1 cellular context compared by ENCODE assay signal in genomic region chr10:77893386-77893785, GRCh38.
TF ChIP-seq lines count a peak whose summit lies in the region.

No MANE protein-coding gene starts in this region.

TF ChIP-seq in SK-N-SH, 30 proteins besides CTCF, POLR2A, EP300 and RAD21:
- TF ChIP-seq NRF1 (IDR thresholded peaks at IDR 0.05; ENCODE audit: low read depth, low read length) (no peak), POLR2AphosphoS5 (IDR thresholded peaks at IDR 0.05; ENCODE audit: low read depth, low read length) (no peak), RFX5 (IDR thresholded peaks at IDR 0.05; ENCODE audit: low read length) (no peak), GABPA (IDR thresholded peaks at IDR 0.05; ENCODE audit: low read depth) (no peak), RCOR1 (IDR thresholded peaks at IDR 0.05; ENCODE audit: low read length) (no peak), NFIC (IDR thresholded peaks at IDR 0.05; ENCODE audit: borderline replicate concordance) (no peak), USF2 (IDR thresholded peaks at IDR 0.05; ENCODE audit: borderline replicate concordance, low read depth, low read length) (no peak), EZH2phosphoT487 (IDR thresholded peaks at IDR 0.05; ENCODE audit: borderline replicate concordance, low read depth) (no peak), REST (IDR thresholded peaks at IDR 0.05; ENCODE audit: low read depth, low read length) (no peak)
